1 cellular context compared by ENCODE assay signal in genomic region chrX:70208479-70208878, GRCh38.
TF ChIP-seq lines count a peak whose summit lies in the region.

No MANE protein-coding gene starts in this region.

TF ChIP-seq in IMR-90, 13 proteins besides CTCF, POLR2A, EP300 and RAD21 (continued from another document):
- TF ChIP-seq MAZ (IDR thresholded peaks at IDR 0.05; ENCODE audit: borderline replicate concordance, low read depth, low read length) (no peak), FOS (IDR thresholded peaks at IDR 0.05; ENCODE audit: low read depth, low read length) (no peak)
